In the genomic region with DNA sequence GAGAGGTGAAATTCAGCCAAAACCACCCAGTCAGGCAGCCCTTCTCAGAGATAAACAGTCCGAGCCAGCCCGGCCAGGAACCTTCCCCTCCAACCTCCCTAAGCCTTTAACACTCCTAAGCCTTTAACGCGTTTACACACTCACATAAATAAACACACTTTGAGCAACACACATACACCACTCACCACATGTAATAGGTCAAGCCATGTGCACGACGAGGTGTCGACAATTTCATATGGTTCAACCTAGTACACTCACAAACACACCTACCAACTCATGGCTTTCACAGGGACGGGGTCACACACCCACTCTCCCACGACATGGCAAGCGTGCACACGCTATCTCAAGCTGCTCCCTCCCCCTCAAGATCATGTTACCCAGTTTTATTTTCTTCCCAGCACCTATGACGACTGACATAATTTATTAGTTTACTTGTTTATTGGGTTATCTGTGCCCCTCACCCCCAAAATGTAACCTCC, we compare ENCODE assay signal across 9 cellular contexts. TPM values are rescaled to one million over a fixed set of nuclear protein-coding genes. Genes with fewer than 3 reads are reported as not detected.
DNase-seq lines count a peak whose midpoint lies in the region; ATAC-seq and TF ChIP-seq lines count a peak whose summit lies in the region.
"Had no signal": no experiment of that assay in that cellular context is flagged by ENCODE, and none has a peak within 500 bp of the region (broad histone marks: within the 10 kb centered on the region; RNA-seq: fewer than 3 reads in every experiment).

No MANE protein-coding gene starts in this region.

- intact Hi-C loops in left lung (cut with DNase I), result no loop called here
- intact Hi-C loops in testis (cut with DNase I; ENCODE audit: low total_unique reads), result no loop called here

- peak; percentile 55 for ATAC-seq in left lung

- peak; percentile 44 for DNase-seq in DMS53 (lab: John Stamatoyannopoulos, UW)
- no peak for DNase-seq in DMS53 treated with DMSO at 0.1 percent for 48 hours (lab: John Stamatoyannopoulos, UW; ENCODE audit: unreplicated experiment)
- no peak for DNase-seq in left lung
- DNase-seq in testis, result no peak
- DNase-seq in stimulated activated naive CD4-positive, alpha-beta T cell treated with Interleukin-2 at 50 U/mL for 16 hours (lab: John Stamatoyannopoulos, UW), result no peak
- DNase-seq in retina, result no peak
- DNase-seq in T-helper 1 cell, result no peak

- H3K9me3 ChIP-seq in left lung (no peaks in the 10 kb centered on the region), testis (no peaks in the 10 kb centered on the region)

- H3K27me3 ChIP-seq in left lung, result no peaks in the 10 kb centered on the region
- no peaks in the 10 kb centered on the region for H3K27me3 ChIP-seq in testis

- no peak for TF ChIP-seq POLR2A in testis (IDR thresholded peaks at IDR 0.05)

- H3K36me3 ChIP-seq in left lung (peaks cover 0 to 9% of the 10 kb centered on the region in 2 donors), testis (ENCODE audit: low read depth, missing control alignments) (no peaks in the 10 kb centered on the region)

- WGBS in testis, 2 donors, result 21 to 23% methylated on average over 12 of the region's 12 CpGs

- peaks cover 11 to 24% of the 10 kb centered on the region in 2 donors for H3K4me1 ChIP-seq in left lung
- peaks cover 19% of the 10 kb centered on the region for H3K4me1 ChIP-seq in testis

- TF ChIP-seq CTCF in left lung (IDR thresholded peaks at IDR 0.05) (peak in 1 of 2 donors; percentile 2), testis (IDR thresholded peaks at IDR 0.05) (no peak)

- H3K4me3 ChIP-seq in left lung (peak overlapping the region; percentile 0 to 34), testis (peak overlapping the region; percentile 1 to 27)

- H3K27ac ChIP-seq in angular gyrus (ENCODE audit: low read depth, low read length) (peak overlapping the region; percentile 70), left lung (peak overlapping the region; percentile 60), testis (peak overlapping the region; percentile 56 to 76)

RNA-seq across cellular contexts. Expression of a gene that starts 15.5 kb away (rescaled TPM):
- 10 to 100 TPM; 11.8 to 25.3 TPM for total RNA-seq in left lung
- 10 to 100 TPM; 12.2 to 12.3 TPM for total RNA-seq in testis
- polyA plus RNA-seq in testis (ENCODE audit: insufficient read depth, low read depth, low replicate concordance), result 6.5 TPM

RNA-seq across cellular contexts. Expression of a gene that starts 30.5 kb away (rescaled TPM):
- total RNA-seq in left lung, result 10 to 100 TPM; 21.7 to 39.6 TPM
- 10 to 100 TPM; 27.7 to 49.1 TPM for total RNA-seq in testis
- polyA plus RNA-seq in testis (ENCODE audit: insufficient read depth, low read depth, low replicate concordance), result 56.9 TPM

RNA-seq across cellular contexts. Expression of a gene that starts 37.4 kb away (rescaled TPM):
- not detected for total RNA-seq in left lung
- total RNA-seq in testis, result under 1 TPM; 0.37 to 0.47 TPM
- polyA plus RNA-seq in testis (ENCODE audit: insufficient read depth, low read depth, low replicate concordance), result 2.0 TPM
- total RNA-seq: cerebellum had no signal

RNA-seq across cellular contexts. Expression of a gene that starts 39.7 kb away (rescaled TPM):
- total RNA-seq in left lung, result 1 to 10 TPM; 2.5 to 4.8 TPM
- 1 to 10 TPM; 2.3 to 2.5 TPM for total RNA-seq in testis
- polyA plus RNA-seq in testis (ENCODE audit: insufficient read depth, low read depth, low replicate concordance), result 3.2 TPM
